8 cellular contexts compared by ENCODE assay signal in the genomic region with DNA sequence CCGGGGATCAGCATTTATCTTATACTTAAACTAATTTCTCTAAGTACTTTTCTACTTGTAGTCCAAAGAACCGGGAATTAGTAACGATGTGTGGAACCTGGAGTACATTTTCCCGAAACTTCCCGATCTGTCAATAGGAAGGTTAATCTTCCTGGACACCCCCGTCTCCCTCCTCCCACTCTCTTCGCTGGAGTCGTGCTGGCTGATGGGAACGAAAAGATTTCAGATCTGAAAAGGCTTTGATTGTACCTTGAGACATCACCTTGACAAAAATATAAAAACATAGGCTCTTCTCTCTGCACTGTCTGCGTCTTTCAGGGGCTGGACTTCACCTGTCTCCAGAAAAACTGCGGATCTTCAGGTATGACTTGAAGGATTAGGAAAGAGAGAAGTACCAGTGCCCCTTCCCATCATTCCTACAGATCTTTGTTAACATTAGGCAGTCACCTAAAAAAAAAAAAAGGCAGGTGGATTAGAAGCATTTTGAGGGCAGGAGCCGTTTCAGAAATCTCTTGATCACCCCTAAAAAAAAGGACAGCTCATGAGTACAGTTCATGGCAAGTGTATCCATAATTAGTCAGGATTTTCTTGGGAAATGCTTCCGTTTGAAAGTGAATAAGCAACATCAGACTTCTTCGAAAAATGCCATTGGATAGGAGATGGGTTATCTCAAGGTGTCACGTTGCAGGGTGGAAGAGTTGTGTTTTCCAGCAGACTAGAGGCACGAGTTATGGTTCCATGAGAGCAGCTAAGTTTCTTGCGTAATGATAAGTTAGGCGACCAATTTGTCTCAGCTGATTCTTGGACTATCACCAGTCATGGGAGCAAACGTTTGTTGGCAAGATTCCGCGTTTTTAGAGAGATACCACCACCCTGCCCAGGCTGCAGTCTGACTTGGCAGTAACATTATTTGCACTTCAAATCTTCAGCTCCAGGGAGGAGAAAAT. TPM values are rescaled to one million over a fixed set of nuclear protein-coding genes. Genes with fewer than 3 reads are reported as not detected.
A peak's percentile ranks its signal among the peaks of the same experiment; 100 is the strongest.
DNase-seq lines count a peak whose midpoint lies in the region; ATAC-seq and TF ChIP-seq lines count a peak whose summit lies in the region.

No MANE protein-coding gene starts in this region.

- H4K20me1 ChIP-seq in OCI-LY7 (ENCODE audit: insufficient read depth, low read length) (no peaks in the 10 kb centered on the region), PC-3 (ENCODE audit: low read length) (no peaks in the 10 kb centered on the region)

- H3K79me2 ChIP-seq in OCI-LY7 (ENCODE audit: insufficient read depth, low read depth, low read length) (no peaks in the 10 kb centered on the region), PC-3 (ENCODE audit: low read length) (no peaks in the 10 kb centered on the region)

- TF ChIP-seq CTCF in activated CD8-positive, alpha-beta T cell treated with anti-CD3 and anti-CD28 coated beads for 36 hours (IDR thresholded peaks at IDR 0.05), result no peak
- no peak for TF ChIP-seq CTCF in OCI-LY7 (conservative IDR thresholded peaks at IDR 0.05; ENCODE audit: low read length)
- no peak for TF ChIP-seq CTCF in PC-3 (conservative IDR thresholded peaks at IDR 0.05; ENCODE audit: low read depth, low read length)

- no peak overlapping the region for H3K27ac ChIP-seq in iPS DF 6.9 (ENCODE audit: low read length)
- H3K27ac ChIP-seq in OCI-LY7 (ENCODE audit: low read depth, low read length, poor library complexity, severe bottlenecking), result no peak overlapping the region
- no peak overlapping the region for H3K27ac ChIP-seq in PC-3 (ENCODE audit: low read length)

- no peaks in the 10 kb centered on the region for H3K9me2 ChIP-seq in OCI-LY7 (ENCODE audit: insufficient read depth, low read length)
- H3K9me2 ChIP-seq in PC-3 (replicated peaks; ENCODE audit: low read length), result no peaks in the 10 kb centered on the region

- peaks cover 7% of the 10 kb centered on the region for H3K4me1 Mint-ChIP-seq in T-helper 1 cell treated with Interleukin-12 subunit alpha and Interleukin-12 subunit beta and Interleukin-4 antibody, amounts not matched to agents 30 μg/mL and 1 μg/mL, for 36 hours (ENCODE audit: low read depth)
- H3K4me1 Mint-ChIP-seq in activated CD8-positive, alpha-beta T cell treated with anti-CD3 and anti-CD28 coated beads for 36 hours (ENCODE audit: low read depth), result peaks cover 14% of the 10 kb centered on the region
- peaks cover 12% of the 10 kb centered on the region for H3K4me1 Mint-ChIP-seq in stimulated activated memory B cell treated with anti-CD40 and anti-IgM and Interleukin-4, amounts not matched to agents 10 μg/mL and 1 μg/mL and 100 μg/mL, for 72 hours

- H3K27ac Mint-ChIP-seq in T-helper 1 cell treated with Interleukin-12 subunit alpha and Interleukin-12 subunit beta and Interleukin-4 antibody, amounts not matched to agents 30 μg/mL and 1 μg/mL, for 36 hours, result no peak overlapping the region
- H3K27ac Mint-ChIP-seq in activated CD8-positive, alpha-beta T cell treated with anti-CD3 and anti-CD28 coated beads for 36 hours, result no peak overlapping the region
- no peak overlapping the region for H3K27ac Mint-ChIP-seq in stimulated activated memory B cell treated with anti-CD40 and anti-IgM and Interleukin-4, amounts not matched to agents 10 μg/mL and 1 μg/mL and 100 μg/mL, for 72 hours

- BruUV-seq in OCI-LY7 (replicated peaks; lab: Mats Ljungman, UMichigan), result no TSS peak
- no TSS peak for BruUV-seq in PC-3 (replicated peaks; lab: Mats Ljungman, UMichigan)

- no peak overlapping the region for H2AFZ ChIP-seq in OCI-LY7 (ENCODE audit: low read length)
- no peak overlapping the region for H2AFZ ChIP-seq in PC-3 (ENCODE audit: low read length)

- H3K4me2 ChIP-seq in OCI-LY7 (ENCODE audit: low read length) (no peak overlapping the region), PC-3 (ENCODE audit: low read length) (no peak overlapping the region)

- H3K4me3 ChIP-seq in iPS DF 6.9 (ENCODE audit: low read length) (peak overlapping the region; percentile 84; the same call in 1 of the 2 replicates), OCI-LY7 (ENCODE audit: low read depth, low read length, poor library complexity, severe bottlenecking) (no peak overlapping the region), PC-3 (ENCODE audit: low read length) (no peak overlapping the region)

- no CpG with 5 or more reads among the region's 21 CpGs for WGBS in iPS DF 6.9 (ENCODE audit: insufficient coverage, insufficient read length)

- intact Hi-C loops in activated CD8-positive, alpha-beta T cell treated with anti-CD3 and anti-CD28 coated beads for 36 hours (cut with micrococcal nuclease), result no loop called here
- intact Hi-C loops in OCI-LY7 (cut with micrococcal nuclease; ENCODE audit: unreplicated experiment) (no loop called here), PC-3 (cut with micrococcal nuclease) (loop anchor here (10.0 kb wide), 1 partner anchor 235 kb away; no protein-coding TSS in a partner anchor)

- CTCF ChIA-PET in activated CD8-positive, alpha-beta T cell treated with anti-CD3 and anti-CD28 coated beads for 36 hours (lab: Charles Lee), result no interaction called here
- CTCF ChIA-PET in OCI-LY7 (lab: Charles Lee; ENCODE audit: unreplicated experiment), result interaction anchor here (0.5 kb wide), 1 partner anchor 254 kb away, joined by 3 read pairs; no protein-coding TSS in a partner anchor
- CTCF ChIA-PET in PC-3 (lab: Charles Lee), result no interaction called here

- H3K36me3 Mint-ChIP-seq in T-helper 1 cell treated with Interleukin-12 subunit alpha and Interleukin-12 subunit beta and Interleukin-4 antibody, amounts not matched to agents 30 μg/mL and 1 μg/mL, for 36 hours (ENCODE audit: low read depth), result no peaks in the 10 kb centered on the region
- H3K36me3 Mint-ChIP-seq in activated CD8-positive, alpha-beta T cell treated with anti-CD3 and anti-CD28 coated beads for 36 hours (ENCODE audit: low read depth), result no peaks in the 10 kb centered on the region
- H3K36me3 Mint-ChIP-seq in stimulated activated memory B cell treated with anti-CD40 and anti-IgM and Interleukin-4, amounts not matched to agents 10 μg/mL and 1 μg/mL and 100 μg/mL, for 72 hours, result no peaks in the 10 kb centered on the region

- ATAC-seq in activated CD8-positive, alpha-beta T cell treated with anti-CD3 and anti-CD28 coated beads for 36 hours, result no peak
- no peak for ATAC-seq in stimulated activated memory B cell treated with anti-CD40 and anti-IgM and Interleukin-4, amounts not matched to agents 10 μg/mL and 1 μg/mL and 100 μg/mL, for 72 hours
- ATAC-seq in HG02678 (IDR thresholded peaks at IDR 0.05; ENCODE audit: unreplicated experiment) (no peak), PC-3 (no peak)

- H3K36me3 ChIP-seq in iPS DF 6.9 (ENCODE audit: control insufficient read depth, insufficient read depth, low read length), result no peaks in the 10 kb centered on the region
- H3K36me3 ChIP-seq in OCI-LY7 (ENCODE audit: insufficient read depth, low read length), result no peaks in the 10 kb centered on the region
- H3K36me3 ChIP-seq in PC-3 (ENCODE audit: low read depth, low read length), result no peaks in the 10 kb centered on the region

- peak overlapping the region; percentile 79 for H3K4me3 Mint-ChIP-seq in T-helper 1 cell treated with Interleukin-12 subunit alpha and Interleukin-12 subunit beta and Interleukin-4 antibody, amounts not matched to agents 30 μg/mL and 1 μg/mL, for 36 hours
- peak overlapping the region; percentile 75 for H3K4me3 Mint-ChIP-seq in activated CD8-positive, alpha-beta T cell treated with anti-CD3 and anti-CD28 coated beads for 36 hours
- H3K4me3 Mint-ChIP-seq in stimulated activated memory B cell treated with anti-CD40 and anti-IgM and Interleukin-4, amounts not matched to agents 10 μg/mL and 1 μg/mL and 100 μg/mL, for 72 hours, result peak overlapping the region; percentile 63

- no peaks in the 10 kb centered on the region for H3F3A ChIP-seq in PC-3 (ENCODE audit: low read length, unreplicated experiment)

- H3K9ac ChIP-seq in PC-3 (ENCODE audit: low read length), result no peak overlapping the region

- peaks cover 88% of the 10 kb centered on the region for H3K27me3 Mint-ChIP-seq in T-helper 1 cell treated with Interleukin-12 subunit alpha and Interleukin-12 subunit beta and Interleukin-4 antibody, amounts not matched to agents 30 μg/mL and 1 μg/mL, for 36 hours (ENCODE audit: low read depth)
- peaks cover 66% of the 10 kb centered on the region for H3K27me3 Mint-ChIP-seq in activated CD8-positive, alpha-beta T cell treated with anti-CD3 and anti-CD28 coated beads for 36 hours
- peaks cover 68% of the 10 kb centered on the region for H3K27me3 Mint-ChIP-seq in stimulated activated memory B cell treated with anti-CD40 and anti-IgM and Interleukin-4, amounts not matched to agents 10 μg/mL and 1 μg/mL and 100 μg/mL, for 72 hours

- no peak for DNase-seq in T-helper 1 cell
- DNase-seq in activated CD8-positive, alpha-beta T cell treated with anti-CD3 and anti-CD28 coated beads for 36 hours, result no peak
- DNase-seq in iPS DF 6.9 (ENCODE audit: low read depth, low spot score), result no peak
- no peak for DNase-seq in OCI-LY7 (ENCODE audit: low spot score)
- DNase-seq in PC-3, result no peak

- H3K4me1 ChIP-seq in iPS DF 6.9 (ENCODE audit: control insufficient read depth, insufficient read depth, low read length) (no peaks in the 10 kb centered on the region), OCI-LY7 (ENCODE audit: insufficient read depth, low read length, poor library complexity, severe bottlenecking) (no peaks in the 10 kb centered on the region), PC-3 (ENCODE audit: insufficient read depth, low read length) (peaks cover 15% of the 10 kb centered on the region)

- H3K27me3 ChIP-seq in iPS DF 6.9 (ENCODE audit: control insufficient read depth, insufficient read depth, low read length) (peaks cover 2% of the 10 kb centered on the region; the same call in 1 of the 2 replicates), PC-3 (ENCODE audit: low read length) (no peaks in the 10 kb centered on the region)

- H3K9me3 ChIP-seq in iPS DF 6.9 (ENCODE audit: control insufficient read depth, insufficient read depth, low read length), result no peaks in the 10 kb centered on the region
- no peaks in the 10 kb centered on the region for H3K9me3 ChIP-seq in OCI-LY7 (ENCODE audit: low read length)
- H3K9me3 ChIP-seq in PC-3 (ENCODE audit: low read length), result no peaks in the 10 kb centered on the region

- no peaks in the 10 kb centered on the region for H3K9me3 Mint-ChIP-seq in T-helper 1 cell treated with Interleukin-12 subunit alpha and Interleukin-12 subunit beta and Interleukin-4 antibody, amounts not matched to agents 30 μg/mL and 1 μg/mL, for 36 hours
- H3K9me3 Mint-ChIP-seq in activated CD8-positive, alpha-beta T cell treated with anti-CD3 and anti-CD28 coated beads for 36 hours, result no peaks in the 10 kb centered on the region
- H3K9me3 Mint-ChIP-seq in stimulated activated memory B cell treated with anti-CD40 and anti-IgM and Interleukin-4, amounts not matched to agents 10 μg/mL and 1 μg/mL and 100 μg/mL, for 72 hours, result no peaks in the 10 kb centered on the region

- POLR2A ChIA-PET in activated CD8-positive, alpha-beta T cell treated with anti-CD3 and anti-CD28 coated beads for 36 hours (lab: Charles Lee), result interaction anchor here (1.3 kb wide), 1 partner anchor 113 kb away, joined by 3 read pairs; no protein-coding TSS in a partner anchor
- POLR2A ChIA-PET in OCI-LY7 (lab: Charles Lee) (interaction anchor here (0.6 kb wide), 2 partner anchors 711 to 811 kb away, joined by 3 read pairs; no protein-coding TSS in a partner anchor), PC-3 (lab: Charles Lee; ENCODE audit: unreplicated experiment) (no interaction called here)

RNA-seq across cellular contexts. Expression of gene BAMBI, which starts 7.8 kb away (rescaled TPM):
- total RNA-seq in activated CD8-positive, alpha-beta T cell treated with anti-CD3 and anti-CD28 coated beads for 36 hours, result under 1 TPM; 0.18 to 0.27 TPM
- total RNA-seq in OCI-LY7 (2014; rRNA removed; shearing (Covaris generic)), result 2.2 and 3.1 TPM in 2 replicates
- total RNA-seq in OCI-LY7 (2022) (0.89 and 0.90 TPM in 2 replicates), PC-3 (2014; rRNA removed) (9.6 and 10.7 TPM in 2 replicates)
